Comparison of ENCODE assay signal across 9 cellular contexts in the genomic region with DNA sequence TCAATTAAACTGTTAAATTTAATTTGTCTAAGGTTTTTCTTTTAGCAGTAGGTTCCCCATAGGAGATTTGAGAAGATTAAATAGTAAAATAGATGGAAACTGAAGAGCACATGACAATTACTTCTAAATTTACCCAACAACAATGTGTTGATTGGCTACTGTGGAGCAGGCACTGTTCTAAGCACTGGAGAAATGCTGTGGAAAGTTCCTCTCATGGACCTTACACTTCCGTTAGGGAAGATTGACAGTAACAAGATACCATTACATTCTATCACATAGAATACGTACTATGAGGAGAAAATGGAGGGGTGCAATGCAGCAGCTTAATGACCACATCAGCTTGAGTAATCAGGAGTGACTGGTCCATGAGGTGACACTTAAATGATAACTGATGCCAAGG. TPM values are rescaled to one million over a fixed set of nuclear protein-coding genes. Genes with fewer than 3 reads are reported as not detected.
"Had no signal": no experiment of that assay in that cellular context is flagged by ENCODE, and none has a peak within 500 bp of the region (broad histone marks: within the 10 kb centered on the region; RNA-seq: fewer than 3 reads in every experiment).

No MANE protein-coding gene starts in this region.

- ATAC-seq: HepG2, K562 had no signal

- H3K4me3 ChIP-seq: K562 had no signal

- DNase-seq: IMR-90, KBM-7, KG1 had no signal

- H3K27ac ChIP-seq: HL-60, KMS-11 had no signal

RNA-seq across cellular contexts. Expression of gene STAB2, which starts 8.1 kb away (rescaled TPM):
- total RNA-seq: HepG2, HT1080, IMR-90, K562 had no signal
- polyA plus RNA-seq: HepG2, IgD-negative memory B cell, IMR-90 had no signal
